In genomic region chr3:169215461-169215860, GRCh38 we compare ENCODE assay signal across 19 cellular contexts.
"Had no signal": no experiment of that assay in that cellular context is flagged by ENCODE, and none has a peak within 500 bp of the region (broad histone marks: within the 10 kb centered on the region; RNA-seq: fewer than 3 reads in every experiment).

No MANE protein-coding gene starts in this region.

- H3K4me3 ChIP-seq: hepatocyte, right atrium auricular region, sigmoid colon, skin epidermis, stomach, thoracic aorta, transverse colon had no signal

- H3K27ac Mint-ChIP-seq: effector memory CD8-positive, alpha-beta T cell; naive thymus-derived CD4-positive, alpha-beta T cell; nephron progenitor cell had no signal

- H3K27ac ChIP-seq: hepatocyte, neutrophil, right atrium auricular region, sigmoid colon, skin epidermis, thoracic aorta, transverse colon had no signal

- H3K36me3 Mint-ChIP-seq: naive thymus-derived CD4-positive, alpha-beta T cell had no signal

- H3K27me3 Mint-ChIP-seq: effector memory CD8-positive, alpha-beta T cell had no signal

- H2AFZ ChIP-seq: hepatocyte had no signal

- H3K4me1 ChIP-seq: right atrium auricular region, sigmoid colon had no signal

- DNase-seq: cortex of kidney; effector memory CD8-positive, alpha-beta T cell; erythroblast; foreskin melanocyte; head of caudate nucleus; kidney; left colon; naive thymus-derived CD4-positive, alpha-beta T cell; nephron progenitor cell; sigmoid colon; stimulated activated naive CD4-positive, alpha-beta T cell; stomach; substantia nigra; transverse colon had no signal

- H3K36me3 ChIP-seq: neutrophil, right atrium auricular region, sigmoid colon, stomach, thoracic aorta, transverse colon had no signal

- H3K9me3 Mint-ChIP-seq: nephron progenitor cell had no signal

- H3K4me1 Mint-ChIP-seq: naive thymus-derived CD4-positive, alpha-beta T cell had no signal

- H3K4me2 ChIP-seq: hepatocyte had no signal

- H3K27me3 ChIP-seq: hepatocyte, right atrium auricular region, sigmoid colon, stomach, transverse colon had no signal

- H3K9me3 ChIP-seq: neutrophil, right atrium auricular region, sigmoid colon, stomach, thoracic aorta, transverse colon had no signal

- H3K4me3 Mint-ChIP-seq: effector memory CD8-positive, alpha-beta T cell; naive thymus-derived CD4-positive, alpha-beta T cell; nephron progenitor cell had no signal
